Comparison of ENCODE assay signal across 24 cellular contexts in the genomic region with DNA sequence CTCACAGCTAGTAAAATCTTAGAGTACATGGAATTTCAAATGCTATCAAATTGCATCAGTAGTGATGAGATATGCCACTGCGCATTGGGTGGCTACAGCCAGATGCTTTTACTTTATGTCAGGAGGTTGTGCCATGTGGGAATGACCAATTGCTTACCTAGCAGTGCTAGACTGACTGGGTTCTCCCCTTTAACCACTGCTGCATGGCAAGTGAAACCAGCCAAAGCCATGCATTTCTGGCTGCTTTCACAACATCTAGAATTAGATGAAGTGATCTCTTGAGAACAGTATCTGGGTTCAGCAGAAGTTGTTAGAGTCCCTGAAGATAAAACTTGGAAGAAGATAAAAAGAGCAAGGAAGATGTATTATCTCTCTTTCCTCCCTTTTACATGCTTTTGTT.
"Had no signal": no experiment of that assay in that cellular context is flagged by ENCODE, and none has a peak within 500 bp of the region (broad histone marks: within the 10 kb centered on the region; RNA-seq: fewer than 3 reads in every experiment).

No MANE protein-coding gene starts in this region.

- H3K27ac Mint-ChIP-seq: dendritic cell treated with granulocyte-macrophage colony-stimulating factor and Interleukin-4, amounts not matched to agents 40 ng/mL and 50 ng/mL, for 4 days; effector memory CD8-positive, alpha-beta T cell; endodermal cell; memory B cell had no signal

- H3K4me3 ChIP-seq: colonic mucosa, esophagus squamous epithelium, gastrocnemius medialis, heart right ventricle, left lung, lung had no signal

- H3K36me3 ChIP-seq: colonic mucosa, esophagus squamous epithelium, gastrocnemius medialis, heart right ventricle, left lung had no signal

- H3K27ac ChIP-seq: colonic mucosa, epithelial cell of prostate, esophagus squamous epithelium, gastrocnemius medialis, heart right ventricle, left lung had no signal

- ATAC-seq: effector memory CD8-positive, alpha-beta T cell; esophagus mucosa; gastrocnemius medialis; heart right ventricle; left cardiac atrium; left lung; left ventricle myocardium superior had no signal

- H3K27me3 Mint-ChIP-seq: dendritic cell treated with granulocyte-macrophage colony-stimulating factor and Interleukin-4, amounts not matched to agents 40 ng/mL and 50 ng/mL, for 4 days; effector memory CD8-positive, alpha-beta T cell; memory B cell had no signal

- H3K27me3 ChIP-seq: colonic mucosa, esophagus squamous epithelium, gastrocnemius medialis, heart right ventricle, left lung had no signal

- H3K4me3 Mint-ChIP-seq: dendritic cell treated with granulocyte-macrophage colony-stimulating factor and Interleukin-4, amounts not matched to agents 40 ng/mL and 50 ng/mL, for 4 days; effector memory CD8-positive, alpha-beta T cell; endodermal cell; memory B cell had no signal

- H3K9me3 ChIP-seq: colonic mucosa, esophagus squamous epithelium, gastrocnemius medialis had no signal

- DNase-seq: colonic mucosa; cortex of kidney; effector CD8-positive, alpha-beta T cell; effector memory CD8-positive, alpha-beta T cell; endodermal cell; esophagus squamous epithelium; foreskin fibroblast; foreskin melanocyte; gastrocnemius medialis; glutamatergic neuron; head of caudate nucleus; heart right ventricle; hippocampal formation; left cardiac atrium; left lung; left ventricle myocardium superior; mammary epithelial cell; mesendoderm; midbrain had no signal

- H3K4me1 ChIP-seq: colonic mucosa, esophagus squamous epithelium, gastrocnemius medialis, heart right ventricle, left lung had no signal

- H3K4me1 Mint-ChIP-seq: memory B cell had no signal

- H3K36me3 Mint-ChIP-seq: memory B cell had no signal
